Comparison of ENCODE assay signal across 10 cellular contexts in genomic region chr20:17617868-17618672, GRCh38. TPM values are rescaled to one million over a fixed set of nuclear protein-coding genes. Genes with fewer than 3 reads are reported as not detected.
DNase-seq lines count a peak whose midpoint lies in the region; ATAC-seq and TF ChIP-seq lines count a peak whose summit lies in the region.
"Had no signal": no experiment of that assay in that cellular context is flagged by ENCODE, and none has a peak within 500 bp of the region (broad histone marks: within the 10 kb centered on the region; RNA-seq: fewer than 3 reads in every experiment).

No MANE protein-coding gene starts in this region.

- 83% methylated on average over 20 of the region's 20 CpGs for WGBS in right cardiac atrium
- WGBS in upper lobe of left lung, 2 donors, result 88 to 92% methylated on average over 10 to 19 of the region's 20 CpGs

- DNase-seq in activated effector memory CD4-positive, alpha-beta T cell treated with anti-CD3 and anti-CD28 coated beads, Interleukin-2, amount 50 U/mL, for 16 hours, result peak; percentile 56
- no peak for DNase-seq in activated effector memory CD4-positive, alpha-beta T cell treated with Interleukin-2 at 50 U/mL for 16 hours
- DNase-seq in RWPE1 (ENCODE audit: low spot score) (no peak), right cardiac atrium (peak in 2 of 3 donors; percentile 27 to 56), upper lobe of left lung (peak; percentile 37 to 67), KBM-7 (no peak)
- DNase-seq in activated naive CD4-positive, alpha-beta T cell (lab: John Stamatoyannopoulos, UW), result no peak
- DNase-seq: stimulated activated naive B cell treated with anti-CD40 and anti-IgM and Interleukin-4, amounts not matched to agents 10 μg/mL and 1 μg/mL and 100 μg/mL, for 72 hours had no signal

- H3K4me3 ChIP-seq in right cardiac atrium (ENCODE audit: low read length) (no peak overlapping the region), upper lobe of left lung (no peak overlapping the region)
- H3K4me3 ChIP-seq: esophagus muscularis mucosa had no signal

- H3K27me3 ChIP-seq in right cardiac atrium (ENCODE audit: control insufficient read depth, insufficient read depth) (no peaks in the 10 kb centered on the region), upper lobe of left lung (no peaks in the 10 kb centered on the region)
- H3K27me3 ChIP-seq: esophagus muscularis mucosa had no signal

- H3K27ac ChIP-seq in RWPE1, result peak overlapping the region; percentile 76
- H3K27ac ChIP-seq in right cardiac atrium (ENCODE audit: low read length), result no peak overlapping the region
- peak overlapping the region in 2 of 4 donors; percentile 14 to 37 for H3K27ac ChIP-seq in upper lobe of left lung

- TF ChIP-seq CTCF in RWPE1 (conservative IDR thresholded peaks at IDR 0.05; ENCODE audit: low read depth) (peak; percentile 21; the same call in 1 of the 2 replicates), upper lobe of left lung (IDR thresholded peaks at IDR 0.05) (no peak)

- in situ Hi-C loops in KBM-7 (cut with MboI; ENCODE audit: low pct_unique_long_range_greater_than_20kb, low sequenced_read_pairs), result no loop called here

- CTCF ChIA-PET in RWPE1 (lab: Yijun Ruan, JAX), result interaction anchor here (0.6 to 2.9 kb wide), 4 partner anchors 19 to 113 kb away, joined by 3 to 25 read pairs (median 6); no protein-coding TSS in a partner anchor

- ATAC-seq in right cardiac atrium (no peak), upper lobe of left lung (ENCODE audit: low FRiP score in 2 of 2) (no peak), HG02981 (IDR thresholded peaks at IDR 0.05; ENCODE audit: unreplicated experiment) (no peak)

- intact Hi-C loops in right cardiac atrium (cut with DNase I), result loop anchor here in 3 of 4 donors (2.0 to 5.0 kb wide), 2 partner anchors 81 kb away; no protein-coding TSS in a partner anchor

- POLR2A ChIA-PET in RWPE1 (lab: Yijun Ruan, JAX; ENCODE audit: low non-redundant PET), result no interaction called here

- TF ChIP-seq EP300 in upper lobe of left lung (IDR thresholded peaks at IDR 0.05), result no peak

- TF ChIP-seq POLR2A in upper lobe of left lung (IDR thresholded peaks at IDR 0.05), result no peak

- peaks cover 20 to 100% (median 83%) of the 10 kb centered on the region in 4 donors for H3K36me3 ChIP-seq in upper lobe of left lung

- H3K4me1 ChIP-seq in right cardiac atrium (ENCODE audit: control insufficient read depth, insufficient read depth, low read length) (peaks cover 6% of the 10 kb centered on the region), upper lobe of left lung (peaks cover 9 to 27% (median 11%) of the 10 kb centered on the region in 4 donors)

- no peaks in the 10 kb centered on the region for H3K9me3 ChIP-seq in right cardiac atrium (ENCODE audit: control insufficient read depth, low read length)
- no peaks in the 10 kb centered on the region for H3K9me3 ChIP-seq in upper lobe of left lung
- H3K9me3 ChIP-seq: esophagus muscularis mucosa had no signal

RNA-seq across cellular contexts. Expression of gene DSTN, which starts 48.2 kb away (rescaled TPM):
- total RNA-seq in right cardiac atrium (100 to 1,000 TPM; 720 to 770 (median 741) TPM), upper lobe of left lung (100 to 1,000 TPM; 235 to 735 (median 513) TPM)
- polyA plus RNA-seq in right cardiac atrium, result 929 TPM

Comparison
In these comparisons a context has a peak if more than half of its experiments do, and no peak if none do; other contexts are left out.
1. DNase-seq: peak in activated effector memory CD4-positive, alpha-beta T cell treated with anti-CD3 and anti-CD28 coated beads, Interleukin-2, amount 50 U/mL, for 16 hours (single experiment), right cardiac atrium (2 of 3) and upper lobe of left lung (2 of 2); none in activated effector memory CD4-positive, alpha-beta T cell treated with Interleukin-2 at 50 U/mL for 16 hours (single experiment), RWPE1 (single experiment), KBM-7 (single experiment) and activated naive CD4-positive, alpha-beta T cell (0 of 4).